ENCODE assay signal across 1 cellular context in genomic region chr4:912548-913279, GRCh38.
TF ChIP-seq lines count a peak whose summit lies in the region.

No MANE protein-coding gene starts in this region.

TF ChIP-seq in WTC11, 78 proteins besides CTCF, POLR2A, EP300 and RAD21 (continued from another document):
- no peak for TF ChIP-seq ZNF138 (CRISPR knock-in tag; conservative IDR thresholded peaks at IDR 0.05)
- TF ChIP-seq ZNF396 (CRISPR knock-in tag; IDR thresholded peaks at IDR 0.05; ENCODE audit: borderline replicate concordance): no peak
- TF ChIP-seq NR2C2 (CRISPR knock-in tag; IDR thresholded peaks at IDR 0.05): no peak
- TF ChIP-seq ZNF219 (CRISPR knock-in tag; IDR thresholded peaks at IDR 0.05; ENCODE audit: borderline replicate concordance): no peak
- no peak for TF ChIP-seq ZNF281 (CRISPR knock-in tag; IDR thresholded peaks at IDR 0.05)
- TF ChIP-seq FOXJ3 (CRISPR knock-in tag; IDR thresholded peaks at IDR 0.05; ENCODE audit: borderline replicate concordance): no peak
- TF ChIP-seq NR3C1 (CRISPR knock-in tag; conservative IDR thresholded peaks at IDR 0.05; ENCODE audit: low read depth): no peak
- TF ChIP-seq ATF6 (CRISPR knock-in tag; IDR thresholded peaks at IDR 0.05): no peak
- TF ChIP-seq CBFB (CRISPR knock-in tag; IDR thresholded peaks at IDR 0.05; ENCODE audit: low read depth): no peak
- no peak for TF ChIP-seq TCF7 (CRISPR knock-in tag; IDR thresholded peaks at IDR 0.05; ENCODE audit: low read depth)
- TF ChIP-seq, protein P1, sequence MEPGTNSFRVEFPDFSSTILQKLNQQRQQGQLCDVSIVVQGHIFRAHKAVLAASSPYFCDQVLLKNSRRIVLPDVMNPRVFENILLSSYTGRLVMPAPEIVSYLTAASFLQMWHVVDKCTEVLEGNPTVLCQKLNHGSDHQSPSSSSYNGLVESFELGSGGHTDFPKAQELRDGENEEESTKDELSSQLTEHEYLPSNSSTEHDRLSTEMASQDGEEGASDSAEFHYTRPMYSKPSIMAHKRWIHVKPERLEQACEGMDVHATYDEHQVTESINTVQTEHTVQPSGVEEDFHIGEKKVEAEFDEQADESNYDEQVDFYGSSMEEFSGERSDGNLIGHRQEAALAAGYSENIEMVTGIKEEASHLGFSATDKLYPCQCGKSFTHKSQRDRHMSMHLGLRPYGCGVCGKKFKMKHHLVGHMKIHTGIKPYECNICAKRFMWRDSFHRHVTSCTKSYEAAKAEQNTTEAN (CRISPR knock-in tag; IDR thresholded peaks at IDR 0.05): no peak
- no peak for TF ChIP-seq NFATC4 (CRISPR knock-in tag; IDR thresholded peaks at IDR 0.05)
- TF ChIP-seq, protein P2, sequence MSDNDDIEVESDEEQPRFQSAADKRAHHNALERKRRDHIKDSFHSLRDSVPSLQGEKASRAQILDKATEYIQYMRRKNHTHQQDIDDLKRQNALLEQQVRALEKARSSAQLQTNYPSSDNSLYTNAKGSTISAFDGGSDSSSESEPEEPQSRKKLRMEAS (CRISPR knock-in tag; IDR thresholded peaks at IDR 0.05): no peak
- no peak for TF ChIP-seq SOX15 (CRISPR knock-in tag; IDR thresholded peaks at IDR 0.05)
TF ChIP-seq in WTC11: peak in this region for 0.
